8 cellular contexts compared by ENCODE assay signal in genomic region chr9:34190996-34191892, GRCh38. TPM values are rescaled to one million over a fixed set of nuclear protein-coding genes. Genes with fewer than 3 reads are reported as not detected.
DNase-seq lines count a peak whose midpoint lies in the region; ATAC-seq, FAIRE-seq and TF ChIP-seq lines count a peak whose summit lies in the region.

No MANE protein-coding gene starts in this region.

- H3K27ac Mint-ChIP-seq in activated T-helper 2 cell treated with anti-CD3 and anti-CD28 coated beads, Interferon-gamma antibody, Interleukin-2, Interleukin-4, amounts not matched to agents 10 μg/mL and 5 μg/mL and 100 μg/mL, durations not matched to agents 14 hours and 24 hours and 36 hours, result no peak overlapping the region

- peak; percentile 88 for TF ChIP-seq CTCF in 22Rv1 (IDR thresholded peaks at IDR 0.05)
- peak; percentile 19 for TF ChIP-seq CTCF in GM06990 (IDR thresholded peaks at IDR 0.05; ENCODE audit: insufficient read depth, low read length, poor library complexity, severe bottlenecking)
- peak; percentile 45 for TF ChIP-seq CTCF in RWPE2 (IDR thresholded peaks at IDR 0.05; ENCODE audit: poor library complexity, severe bottlenecking)
- peak in 3 of 4 experiments; percentile 16 to 22 (median 19) for TF ChIP-seq CTCF in gastroesophageal sphincter (IDR thresholded peaks at IDR 0.05)

- TF ChIP-seq POLR2A in gastroesophageal sphincter (IDR thresholded peaks at IDR 0.05), result no peak

- no peak for DNase-seq in GM06990 (ENCODE audit: extremely low read depth, insufficient read length)
- DNase-seq in RWPE2 (ENCODE audit: low spot score), result no peak
- DNase-seq in frontal cortex (ENCODE audit: low spot score in 2 of 2), result no peak
- no peak for DNase-seq in activated T-helper 2 cell treated with anti-CD3 and anti-CD28 coated beads, Interferon-gamma antibody, Interleukin-2, Interleukin-4, amounts not matched to agents 10 μg/mL and 5 μg/mL and 100 μg/mL, durations not matched to agents 14 hours and 24 hours and 36 hours (ENCODE audit: low spot score)

- H3K4me1 Mint-ChIP-seq in activated T-helper 2 cell treated with anti-CD3 and anti-CD28 coated beads, Interferon-gamma antibody, Interleukin-2, Interleukin-4, amounts not matched to agents 10 μg/mL and 5 μg/mL and 100 μg/mL, durations not matched to agents 14 hours and 24 hours and 36 hours (ENCODE audit: low read depth), result peaks cover 19% of the 10 kb centered on the region

- no peak overlapping the region for H3K4me3 ChIP-seq in GM06990 (replicated peaks; ENCODE audit: low read depth, low read length)
- H3K4me3 ChIP-seq in RWPE2 (ENCODE audit: severe bottlenecking), result no peak overlapping the region
- no peak overlapping the region for H3K4me3 ChIP-seq in gastroesophageal sphincter

- no peaks in the 10 kb centered on the region for H3K9me3 Mint-ChIP-seq in activated T-helper 2 cell treated with anti-CD3 and anti-CD28 coated beads, Interferon-gamma antibody, Interleukin-2, Interleukin-4, amounts not matched to agents 10 μg/mL and 5 μg/mL and 100 μg/mL, durations not matched to agents 14 hours and 24 hours and 36 hours

- H3K27me3 Mint-ChIP-seq in activated T-helper 2 cell treated with anti-CD3 and anti-CD28 coated beads, Interferon-gamma antibody, Interleukin-2, Interleukin-4, amounts not matched to agents 10 μg/mL and 5 μg/mL and 100 μg/mL, durations not matched to agents 14 hours and 24 hours and 36 hours (ENCODE audit: low read depth), result no peaks in the 10 kb centered on the region

- 33 to 37% methylated on average over 5 of the region's 5 CpGs for WGBS in gastroesophageal sphincter (ENCODE audit: low coverage in 1 of 2), 2 donors

- H3K4me1 ChIP-seq in RWPE2 (ENCODE audit: insufficient read depth, poor library complexity, severe bottlenecking), result peaks cover 31% of the 10 kb centered on the region
- peaks cover 0 to 69% (median 7%) of the 10 kb centered on the region in 3 donors for H3K4me1 ChIP-seq in gastroesophageal sphincter

- H3K36me3 Mint-ChIP-seq in activated T-helper 2 cell treated with anti-CD3 and anti-CD28 coated beads, Interferon-gamma antibody, Interleukin-2, Interleukin-4, amounts not matched to agents 10 μg/mL and 5 μg/mL and 100 μg/mL, durations not matched to agents 14 hours and 24 hours and 36 hours (ENCODE audit: low read depth), result peaks cover 18% of the 10 kb centered on the region

- intact Hi-C loops in activated T-helper 2 cell treated with anti-CD3 and anti-CD28 coated beads, Interferon-gamma antibody, Interleukin-2, Interleukin-4, amounts not matched to agents 10 μg/mL and 5 μg/mL and 100 μg/mL, durations not matched to agents 14 hours and 24 hours and 36 hours (cut with micrococcal nuclease), result no loop called here

- H3K27ac ChIP-seq in 22Rv1 (peak overlapping the region; percentile 71), RWPE2 (ENCODE audit: poor library complexity, severe bottlenecking) (peak overlapping the region; percentile 96), gastroesophageal sphincter (peak overlapping the region in 1 of 4 donors; percentile 22)

- ATAC-seq in RWPE2 (ENCODE audit: low read depth), result no peak
- no peak for ATAC-seq in gastroesophageal sphincter
- ATAC-seq in HG02642 (IDR thresholded peaks at IDR 0.05; ENCODE audit: poor library complexity, unreplicated experiment), result no peak
- ATAC-seq in GM21390 (IDR thresholded peaks at IDR 0.05; ENCODE audit: unreplicated experiment), result no peak

- H3K4me3 Mint-ChIP-seq in activated T-helper 2 cell treated with anti-CD3 and anti-CD28 coated beads, Interferon-gamma antibody, Interleukin-2, Interleukin-4, amounts not matched to agents 10 μg/mL and 5 μg/mL and 100 μg/mL, durations not matched to agents 14 hours and 24 hours and 36 hours (ENCODE audit: low read depth), result no peak overlapping the region

- H3K36me3 ChIP-seq in GM06990 (ENCODE audit: control insufficient read depth, insufficient read depth, low read length), result no peaks in the 10 kb centered on the region
- H3K36me3 ChIP-seq in RWPE2 (ENCODE audit: low read depth), result peaks cover 33% of the 10 kb centered on the region
- H3K36me3 ChIP-seq in gastroesophageal sphincter, result peaks cover 0 to 8% of the 10 kb centered on the region in 2 donors

- H3K9me3 ChIP-seq in RWPE2 (ENCODE audit: severe bottlenecking), result no peaks in the 10 kb centered on the region
- H3K9me3 ChIP-seq in gastroesophageal sphincter, result no peaks in the 10 kb centered on the region

- H3K27me3 ChIP-seq in GM06990 (replicated peaks; ENCODE audit: control insufficient read depth, insufficient read depth, low read length), result no peaks in the 10 kb centered on the region
- H3K27me3 ChIP-seq in RWPE2 (ENCODE audit: insufficient read depth, poor library complexity, severe bottlenecking), result no peaks in the 10 kb centered on the region
- no peaks in the 10 kb centered on the region for H3K27me3 ChIP-seq in gastroesophageal sphincter

- FAIRE-seq in frontal cortex (lab: Jason Lieb, UNC), result no peak

- no peak for TF ChIP-seq EP300 in gastroesophageal sphincter (IDR thresholded peaks at IDR 0.05)

RNA-seq across cellular contexts. Expression of gene UBAP1, which starts 12.4 kb away (rescaled TPM):
- total RNA-seq in gastroesophageal sphincter (100 to 1,000 TPM in 1 of 4 donors, 10 to 100 TPM in 3; 49.2 to 101 (median 66.8) TPM), frontal cortex (21.6 TPM)
- 33.6 and 33.7 TPM in 2 replicates for total RNA-seq in activated T-helper 2 cell treated with anti-CD3 and anti-CD28 coated beads, Interferon-gamma antibody, Interleukin-2, Interleukin-4, amounts not matched to agents 10 μg/mL and 5 μg/mL and 100 μg/mL, durations not matched to agents 14 hours and 24 hours and 36 hours

Comparison
In these comparisons a context has a peak if more than half of its experiments do, and no peak if none do; other contexts are left out.
1. CTCF ChIP-seq: peak in every context shown above with its lines; median percentile 88 in 22Rv1; 45 in RWPE2; 19 in GM06990; 19 in gastroesophageal sphincter.